Comparison of ENCODE assay signal across 20 cellular contexts in the genomic region with DNA sequence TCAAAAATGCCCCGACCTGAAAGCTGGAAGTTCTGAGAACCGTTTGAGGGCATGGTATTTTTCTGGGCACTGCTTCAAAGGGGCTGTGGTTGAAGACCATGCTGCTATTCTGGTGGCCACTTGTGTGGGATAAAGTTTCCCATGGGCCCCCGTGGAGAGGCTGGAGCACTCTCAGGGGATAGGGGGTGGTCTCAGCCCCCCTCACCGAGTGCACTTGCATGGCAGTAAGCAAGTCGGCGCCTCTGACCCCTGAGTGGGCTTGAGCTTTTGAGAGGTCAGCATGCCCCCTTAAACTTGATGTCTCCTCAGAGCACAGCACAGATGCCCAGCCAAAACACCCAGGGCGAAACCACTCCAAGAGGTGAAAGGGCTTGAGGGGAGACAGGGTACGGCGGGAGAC. TPM values are rescaled to one million over a fixed set of nuclear protein-coding genes. Genes with fewer than 3 reads are reported as not detected.
"Had no signal": no experiment of that assay in that cellular context is flagged by ENCODE, and none has a peak within 500 bp of the region (broad histone marks: within the 10 kb centered on the region; RNA-seq: fewer than 3 reads in every experiment).

No MANE protein-coding gene starts in this region.

- H3K4me1 ChIP-seq: colonic mucosa, pancreas, prostate gland had no signal

- ATAC-seq: left lung, pancreas, sciatic nerve had no signal

- H3K4me3 ChIP-seq: colonic mucosa, left lung, lung, pancreas, prostate gland, skin epidermis, testis, transverse colon had no signal

- H3K36me3 ChIP-seq: colonic mucosa, left lung, pancreas, prostate gland, transverse colon had no signal

- H3K27ac ChIP-seq: colonic mucosa, left lung, pancreas, prostate gland, skin epidermis, testis, transverse colon had no signal

- H3K9me3 ChIP-seq: colonic mucosa, left lung, pancreas, prostate gland, testis, transverse colon had no signal

- H3K27me3 ChIP-seq: colonic mucosa, left lung, pancreas, testis, transverse colon had no signal

- DNase-seq: caudate nucleus; colonic mucosa; effector CD4-positive, alpha-beta T cell; endodermal cell; erythroblast; foreskin melanocyte; immature natural killer cell; left lung; mesendoderm; naive B cell; occipital lobe; pancreas; stimulated activated CD4-positive, alpha-beta T cell treated with anti-CD3 and anti-CD28 coated beads, Interleukin-2, amount 100 ng/mL, for 48 hours; stimulated activated naive CD4-positive, alpha-beta T cell treated with Interleukin-2 at 50 U/mL for 16 hours; testis; transverse colon had no signal

RNA-seq across cellular contexts. Expression of a gene that starts 35.6 kb away (rescaled TPM):
- polyA plus RNA-seq: immature natural killer cell had no signal
